In the genomic region with DNA sequence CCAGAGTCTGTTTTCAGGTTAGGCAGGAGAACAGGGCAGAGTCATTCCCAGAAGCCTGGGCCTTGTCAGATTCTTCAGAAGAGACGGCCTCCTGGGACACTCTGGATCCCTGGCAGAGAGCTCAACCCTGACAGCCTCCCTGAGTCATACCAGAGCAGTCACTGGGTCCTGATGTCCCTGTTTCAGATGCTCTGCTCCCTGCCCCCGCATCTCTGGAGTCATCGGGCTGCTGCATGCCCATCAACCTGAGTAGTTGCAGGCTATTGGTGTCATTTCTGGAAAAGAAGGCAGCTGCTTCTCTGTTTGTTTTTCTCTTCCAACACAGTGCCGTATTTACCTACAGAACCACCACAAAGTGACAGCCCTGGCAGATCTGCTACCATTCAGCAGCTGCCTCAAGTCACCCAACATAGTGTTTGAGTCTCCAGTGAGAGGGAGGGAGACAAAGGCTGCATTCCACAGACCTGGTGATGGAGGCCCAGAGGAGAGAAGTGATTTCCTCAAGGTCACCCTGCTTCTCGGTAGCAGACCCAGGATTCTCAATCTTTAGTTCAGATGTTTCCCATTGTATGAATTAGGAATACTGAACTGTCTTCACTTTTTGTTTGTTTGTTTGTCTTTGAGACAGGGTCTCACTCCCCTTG, we compare ENCODE assay signal across 8 cellular contexts.
DNase-seq lines count a peak whose midpoint lies in the region; ATAC-seq, FAIRE-seq and TF ChIP-seq lines count a peak whose summit lies in the region.

No MANE protein-coding gene starts in this region.

- POLR2A ChIA-PET in SK-N-SH (lab: Yijun Ruan, JAX): interaction anchor here (1.0 to 1.4 kb wide), 4 partner anchors 23 to 165 kb away, joined by 3 to 5 read pairs (median 4); no protein-coding TSS in a partner anchor

- H3K27me3 Mint-ChIP-seq in mesothelial cell of epicardium (ENCODE audit: low read depth): no peaks in the 10 kb centered on the region
- H3K27me3 Mint-ChIP-seq in activated T-cell treated with anti-CD3 and anti-CD28 coated beads, Interleukin-2, amount 50 U/mL, for 24 hours: no peaks in the 10 kb centered on the region

- H3K27ac ChIP-seq in SK-N-SH (ENCODE audit: low read depth in 2 of 2, low read length in 1 of 2) (peak overlapping the region in 1 of 2 experiments; percentile 74; a peak in 2 of 4 replicates), suprapubic skin (no peak overlapping the region)

- FAIRE-seq in GM19239 (lab: Jason Lieb, UNC): peak; percentile 77

- H3K4me2 ChIP-seq in SK-N-SH: no peak overlapping the region

- no peaks in the 10 kb centered on the region for H3K9me2 ChIP-seq in SK-N-SH

- peak in 1 of 2 experiments; percentile 60; a peak in 1 of 4 replicates for TF ChIP-seq EP300 in SK-N-SH (IDR thresholded peaks at IDR 0.05; ENCODE audit: borderline replicate concordance in 1 of 2, low read depth in 1 of 2, low read length in 1 of 2)
- no peak for TF ChIP-seq EP300 in suprapubic skin (IDR thresholded peaks at IDR 0.05)

- no peaks in the 10 kb centered on the region for H3F3A ChIP-seq in SK-N-SH (replicated peaks; ENCODE audit: insufficient read depth)

- H3K4me3 Mint-ChIP-seq in mesothelial cell of epicardium: no peak overlapping the region
- H3K4me3 Mint-ChIP-seq in activated T-cell treated with anti-CD3 and anti-CD28 coated beads, Interleukin-2, amount 50 U/mL, for 24 hours: no peak overlapping the region

- 26% methylated on average over 5 of the region's 5 CpGs for WGBS in SK-N-SH (ENCODE audit: low lambda C conversion rate)
- WGBS in suprapubic skin: 72% methylated on average over 4 of the region's 5 CpGs

- H2AFZ ChIP-seq in SK-N-SH (ENCODE audit: low read depth): no peak overlapping the region

- H3K4me1 ChIP-seq in SK-N-SH (ENCODE audit: control insufficient read depth in 1 of 2, insufficient read depth in 2 of 2, low read depth in 1 of 2, low read length in 1 of 2): peaks cover 4 to 18% of the 10 kb centered on the region in 2 experiments; a peak in 2 of 4 replicates
- peaks cover 4% of the 10 kb centered on the region for H3K4me1 ChIP-seq in suprapubic skin

- H3K27ac Mint-ChIP-seq in mesothelial cell of epicardium: peak overlapping the region; percentile 28
- H3K27ac Mint-ChIP-seq in activated T-cell treated with anti-CD3 and anti-CD28 coated beads, Interleukin-2, amount 50 U/mL, for 24 hours: no peak overlapping the region

- ATAC-seq in HG03378 (IDR thresholded peaks at IDR 0.05; ENCODE audit: unreplicated experiment): peak; percentile 48

- DNase-seq in GM19239 (ENCODE audit: insufficient read length, low spot score): no peak
- DNase-seq in SK-N-SH: peak; percentile 69
- DNase-seq in mesothelial cell of epicardium (ENCODE audit: low spot score in 2 of 2, unreplicated experiment in 2 of 2): no peak
- DNase-seq in G401 (ENCODE audit: low spot score): no peak
- no peak for DNase-seq in activated T-cell treated with anti-CD3 and anti-CD28 coated beads, Interleukin-2, amount 50 U/mL, for 24 hours
- no peak for DNase-seq in stimulated activated CD4-positive, alpha-beta T cell treated with anti-CD3 and anti-CD28 coated beads, Interleukin-12 subunit alpha, Interleukin-12 subunit beta, amount 100 ng/mL, for 4 hours
- DNase-seq in suprapubic skin (ENCODE audit: low spot score in 2 of 2): no peak

- no peaks in the 10 kb centered on the region for H4K20me1 ChIP-seq in SK-N-SH (ENCODE audit: insufficient read depth)

- H3K36me3 ChIP-seq in SK-N-SH (replicated peaks in 1 of 2; ENCODE audit: control insufficient read depth in 1 of 2, insufficient read depth in 2 of 2, low read length in 1 of 2): no peaks in the 10 kb centered on the region
- H3K36me3 ChIP-seq in suprapubic skin: no peaks in the 10 kb centered on the region

- no peaks in the 10 kb centered on the region for H3K79me2 ChIP-seq in SK-N-SH (ENCODE audit: insufficient read depth)

- H3K4me3 ChIP-seq in SK-N-SH (ENCODE audit: low read depth in 2 of 2, low read length in 1 of 2): no peak overlapping the region
- no peak overlapping the region for H3K4me3 ChIP-seq in suprapubic skin

- no peak for TF ChIP-seq POLR2A in suprapubic skin (IDR thresholded peaks at IDR 0.05)

- H3K9me3 ChIP-seq in SK-N-SH (no peaks in the 10 kb centered on the region), suprapubic skin (no peaks in the 10 kb centered on the region)

- no peaks in the 10 kb centered on the region for H3K36me3 Mint-ChIP-seq in mesothelial cell of epicardium
- H3K36me3 Mint-ChIP-seq in activated T-cell treated with anti-CD3 and anti-CD28 coated beads, Interleukin-2, amount 50 U/mL, for 24 hours (ENCODE audit: low read depth): no peaks in the 10 kb centered on the region

- TF ChIP-seq CTCF in SK-N-SH (IDR thresholded peaks at IDR 0.05): no peak
- TF ChIP-seq CTCF in mesothelial cell of epicardium (IDR thresholded peaks at IDR 0.05; ENCODE audit: unreplicated experiment): no peak
- TF ChIP-seq CTCF in suprapubic skin (IDR thresholded peaks at IDR 0.05): no peak

- H3K27me3 ChIP-seq in SK-N-SH (ENCODE audit: insufficient read depth) (no peaks in the 10 kb centered on the region), suprapubic skin (no peaks in the 10 kb centered on the region)

- peaks cover 13% of the 10 kb centered on the region for H3K4me1 Mint-ChIP-seq in mesothelial cell of epicardium
- peaks cover 4% of the 10 kb centered on the region for H3K4me1 Mint-ChIP-seq in activated T-cell treated with anti-CD3 and anti-CD28 coated beads, Interleukin-2, amount 50 U/mL, for 24 hours (ENCODE audit: low read depth)

- CTCF ChIA-PET in SK-N-SH (lab: Yijun Ruan, JAX): interaction anchor here (0.6 kb wide), 1 partner anchor 548 kb away, joined by 3 read pairs; no protein-coding TSS in a partner anchor

- TF ChIP-seq RAD21 in SK-N-SH (IDR thresholded peaks at IDR 0.05; ENCODE audit: low read length): no peak

- no peaks in the 10 kb centered on the region for H3K9me3 Mint-ChIP-seq in mesothelial cell of epicardium
- H3K9me3 Mint-ChIP-seq in activated T-cell treated with anti-CD3 and anti-CD28 coated beads, Interleukin-2, amount 50 U/mL, for 24 hours: no peaks in the 10 kb centered on the region

- in situ Hi-C loops in G401 (cut with HindIII; ENCODE audit: low sequenced_read_pairs): no loop called here

- H3K9ac ChIP-seq in SK-N-SH: no peak overlapping the region

TF ChIP-seq in SK-N-SH, 30 proteins besides CTCF, POLR2A, EP300 and RAD21:
- no peak for TF ChIP-seq RXRA (IDR thresholded peaks at IDR 0.05; ENCODE audit: borderline replicate concordance, low read depth)
- peak; percentile 66 for TF ChIP-seq TCF12 (IDR thresholded peaks at IDR 0.05)
- TF ChIP-seq, protein P1, sequence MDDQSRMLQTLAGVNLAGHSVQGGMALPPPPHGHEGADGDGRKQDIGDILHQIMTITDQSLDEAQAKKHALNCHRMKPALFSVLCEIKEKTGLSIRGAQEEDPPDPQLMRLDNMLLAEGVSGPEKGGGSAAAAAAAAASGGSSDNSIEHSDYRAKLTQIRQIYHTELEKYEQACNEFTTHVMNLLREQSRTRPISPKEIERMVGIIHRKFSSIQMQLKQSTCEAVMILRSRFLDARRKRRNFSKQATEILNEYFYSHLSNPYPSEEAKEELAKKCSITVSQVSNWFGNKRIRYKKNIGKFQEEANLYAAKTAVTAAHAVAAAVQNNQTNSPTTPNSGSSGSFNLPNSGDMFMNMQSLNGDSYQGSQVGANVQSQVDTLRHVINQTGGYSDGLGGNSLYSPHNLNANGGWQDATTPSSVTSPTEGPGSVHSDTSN (IDR thresholded peaks at IDR 0.05): 0 out of 2 replicates have a peak, but pooled peaks have one; percentile 32
- TF ChIP-seq MXI1 (IDR thresholded peaks at IDR 0.05; ENCODE audit: low read depth, low read length): no peak
- TF ChIP-seq FOXJ3 (CRISPR knock-in tag; IDR thresholded peaks at IDR 0.05): 0 out of 2 replicates have a peak, but pooled peaks have one; percentile 25
- TF ChIP-seq POLR2AphosphoS5 (IDR thresholded peaks at IDR 0.05; ENCODE audit: low read depth, low read length): no peak
- TF ChIP-seq GATA2 (CRISPR knock-in tag; IDR thresholded peaks at IDR 0.05): peak; percentile 37; the same call in 1 of the 2 replicates
- peak; percentile 62; the same call in 1 of the 2 replicates for TF ChIP-seq RCOR1 (IDR thresholded peaks at IDR 0.05; ENCODE audit: low read length)
- TF ChIP-seq GABPA (IDR thresholded peaks at IDR 0.05; ENCODE audit: low read depth): no peak
- TF ChIP-seq CHD2 (IDR thresholded peaks at IDR 0.05; ENCODE audit: low read length, partially characterized antibody): peak; percentile 74
